17 cellular contexts compared by ENCODE assay signal in genomic region chr2:38474833-38475566, GRCh38.
DNase-seq lines count a peak whose midpoint lies in the region; ATAC-seq and TF ChIP-seq lines count a peak whose summit lies in the region.
"Had no signal": no experiment of that assay in that cellular context is flagged by ENCODE, and none has a peak within 500 bp of the region (broad histone marks: within the 10 kb centered on the region; RNA-seq: fewer than 3 reads in every experiment).

No MANE protein-coding gene starts in this region.

- CTCF ChIA-PET in activated naive CD4-positive, alpha-beta T cell treated with anti-CD3 and anti-CD28 coated beads for 36 hours (lab: Charles Lee), result interaction anchor here (0.6 to 2.3 kb wide), 5 partner anchors 9 to 548 kb away, joined by 3 to 10 read pairs (median 5); no protein-coding TSS in a partner anchor

- H3K4me1 Mint-ChIP-seq in activated naive CD4-positive, alpha-beta T cell treated with anti-CD3 and anti-CD28 coated beads for 36 hours (ENCODE audit: low read depth), result peaks cover 26% of the 10 kb centered on the region
- peaks cover 19% of the 10 kb centered on the region for H3K4me1 Mint-ChIP-seq in T-helper 2 cell treated with Interferon-gamma antibody and Interleukin-4, amounts not matched to agents 5 μg/mL and 100 μg/mL, for 36 hours (ENCODE audit: low read depth)

- H3K27me3 ChIP-seq in MG63 (peaks cover 13% of the 10 kb centered on the region), adrenal gland (no peaks in the 10 kb centered on the region)

- TF ChIP-seq POLR2A in adrenal gland (IDR thresholded peaks at IDR 0.05), result no peak

- intact Hi-C loops in activated naive CD4-positive, alpha-beta T cell treated with anti-CD3 and anti-CD28 coated beads for 36 hours (cut with micrococcal nuclease), result loop anchor here (1.0 kb wide), 1 partner anchor 13 kb away; no protein-coding TSS in a partner anchor
- intact Hi-C loops in adrenal gland (cut with DNase I), result no loop called here

- peaks cover 5% of the 10 kb centered on the region for H3K9me3 Mint-ChIP-seq in activated naive CD4-positive, alpha-beta T cell treated with anti-CD3 and anti-CD28 coated beads for 36 hours
- peaks cover 2% of the 10 kb centered on the region for H3K9me3 Mint-ChIP-seq in T-helper 2 cell treated with Interferon-gamma antibody and Interleukin-4, amounts not matched to agents 5 μg/mL and 100 μg/mL, for 36 hours

- no peak overlapping the region for H3K4me3 ChIP-seq in MG63
- no peak overlapping the region for H3K4me3 ChIP-seq in adrenal gland

- peaks cover 11% of the 10 kb centered on the region for H3K27me3 Mint-ChIP-seq in activated naive CD4-positive, alpha-beta T cell treated with anti-CD3 and anti-CD28 coated beads for 36 hours (ENCODE audit: low read depth)
- peaks cover 9% of the 10 kb centered on the region for H3K27me3 Mint-ChIP-seq in T-helper 2 cell treated with Interferon-gamma antibody and Interleukin-4, amounts not matched to agents 5 μg/mL and 100 μg/mL, for 36 hours (ENCODE audit: low read depth)

- H3K27ac Mint-ChIP-seq in activated naive CD4-positive, alpha-beta T cell treated with anti-CD3 and anti-CD28 coated beads for 36 hours, result no peak overlapping the region
- H3K27ac Mint-ChIP-seq in T-helper 2 cell treated with Interferon-gamma antibody and Interleukin-4, amounts not matched to agents 5 μg/mL and 100 μg/mL, for 36 hours, result no peak overlapping the region

- H3K9me3 ChIP-seq in MG63 (no peaks in the 10 kb centered on the region), adrenal gland (replicated peaks in 1 of 3) (no peaks in the 10 kb centered on the region)

- TF ChIP-seq CTCF in adrenal gland (IDR thresholded peaks at IDR 0.05), result no peak

- peak; percentile 50 for DNase-seq in activated naive CD4-positive, alpha-beta T cell treated with anti-CD3 and anti-CD28 coated beads for 36 hours
- DNase-seq in activated naive CD4-positive, alpha-beta T cell treated with anti-CD3 and anti-CD28 coated beads, Interleukin-2, amount 50 U/mL, for 16 hours, result no peak
- peak; percentile 37 for DNase-seq in T-helper 2 cell treated with Interferon-gamma antibody and Interleukin-4, amounts not matched to agents 5 μg/mL and 100 μg/mL, for 36 hours (ENCODE audit: low spot score)
- DNase-seq in left lobe of liver (ENCODE audit: low spot score) (no peak), MG63 (no peak), adrenal gland (no peak)
- no peak for DNase-seq in stimulated activated naive CD8-positive, alpha-beta T cell treated with anti-CD3 and anti-CD28 coated beads, Interleukin-15, Interleukin-2, amounts not matched to agents 100 U/mL and 50 U/mL, for 24 hours
- DNase-seq: caudate nucleus; COR-L47; effector memory CD4-positive, alpha-beta T cell; KG1; kidney; mesendoderm; NCI-H1417; occipital lobe had no signal

- H3K36me3 ChIP-seq in MG63 (no peaks in the 10 kb centered on the region), adrenal gland (replicated peaks in 1 of 2) (no peaks in the 10 kb centered on the region)

- H3K27ac ChIP-seq in adrenal gland, result no peak overlapping the region
- H3K27ac ChIP-seq: HL-60 had no signal

- no peaks in the 10 kb centered on the region for H3K36me3 Mint-ChIP-seq in activated naive CD4-positive, alpha-beta T cell treated with anti-CD3 and anti-CD28 coated beads for 36 hours (ENCODE audit: low read depth)
- no peaks in the 10 kb centered on the region for H3K36me3 Mint-ChIP-seq in T-helper 2 cell treated with Interferon-gamma antibody and Interleukin-4, amounts not matched to agents 5 μg/mL and 100 μg/mL, for 36 hours (ENCODE audit: low read depth)

- ATAC-seq in left lobe of liver (peak; percentile 78), GM21381 (IDR thresholded peaks at IDR 0.05; ENCODE audit: unreplicated experiment) (no peak)
- ATAC-seq in stimulated activated naive CD8-positive, alpha-beta T cell treated with anti-CD3 and anti-CD28 coated beads, Interleukin-15, Interleukin-2, amounts not matched to agents 100 U/mL and 50 U/mL, for 24 hours, result peak; percentile 62

- 91 to 94% (median 92%) methylated on average over 6 of the region's 6 CpGs for WGBS in adrenal gland, 4 donors

- H3K4me3 Mint-ChIP-seq in activated naive CD4-positive, alpha-beta T cell treated with anti-CD3 and anti-CD28 coated beads for 36 hours, result no peak overlapping the region
- H3K4me3 Mint-ChIP-seq in T-helper 2 cell treated with Interferon-gamma antibody and Interleukin-4, amounts not matched to agents 5 μg/mL and 100 μg/mL, for 36 hours, result no peak overlapping the region

- no peaks in the 10 kb centered on the region for H3K4me1 ChIP-seq in adrenal gland (replicated peaks in 1 of 2)

Comparison
In these comparisons a context has a peak if more than half of its experiments do, and no peak if none do; other contexts are left out.
1. DNase-seq: peak in activated naive CD4-positive, alpha-beta T cell treated with anti-CD3 and anti-CD28 coated beads for 36 hours (single experiment) and T-helper 2 cell treated with Interferon-gamma antibody and Interleukin-4, amounts not matched to agents 5 μg/mL and 100 μg/mL, for 36 hours (single experiment); none in activated naive CD4-positive, alpha-beta T cell treated with anti-CD3 and anti-CD28 coated beads, Interleukin-2, amount 50 U/mL, for 16 hours (single experiment), left lobe of liver (single experiment), stimulated activated naive CD8-positive, alpha-beta T cell treated with anti-CD3 and anti-CD28 coated beads, Interleukin-15, Interleukin-2, amounts not matched to agents 100 U/mL and 50 U/mL, for 24 hours (single experiment), MG63 (single experiment) and adrenal gland (0 of 7).